ENCODE assay signal across 11 cellular contexts in the genomic region with DNA sequence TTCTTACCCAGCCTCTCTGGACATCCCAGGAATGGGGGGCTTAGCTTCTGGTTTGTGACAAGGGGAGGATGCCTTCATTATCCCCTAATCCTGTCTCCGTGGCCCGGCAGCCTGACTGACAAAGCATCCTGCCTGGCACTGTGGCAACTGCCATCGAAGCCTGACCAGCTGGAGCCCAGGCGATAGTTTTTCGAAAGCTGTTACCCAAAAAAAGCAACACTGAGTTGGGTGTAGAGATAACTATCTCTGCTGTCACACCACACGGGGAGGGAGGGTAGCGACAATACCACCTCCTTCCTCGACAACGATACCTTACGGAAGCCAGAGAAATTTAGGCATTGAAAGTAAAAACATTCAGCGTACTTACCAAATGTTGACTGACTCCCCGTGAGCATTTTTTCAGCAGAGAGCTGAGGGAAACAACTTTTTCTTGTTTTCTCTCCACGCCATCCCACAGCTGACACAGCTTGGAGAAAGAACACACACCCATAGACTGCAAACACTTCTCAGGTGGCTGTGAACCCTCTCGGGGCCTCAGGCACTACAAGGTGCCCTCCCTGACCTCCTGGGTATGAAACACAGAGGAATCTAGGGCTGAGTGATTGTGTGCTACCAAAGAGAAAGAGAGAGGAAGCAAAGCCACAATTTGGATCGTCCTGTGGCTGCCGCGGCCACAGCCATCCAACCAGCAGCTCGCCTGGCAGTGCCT.
DNase-seq lines count a peak whose midpoint lies in the region; ATAC-seq lines count a peak whose summit lies in the region.
"Had no signal": no experiment of that assay in that cellular context is flagged by ENCODE, and none has a peak within 500 bp of the region (broad histone marks: within the 10 kb centered on the region; RNA-seq: fewer than 3 reads in every experiment).

No MANE protein-coding gene starts in this region.

- peaks cover 2% of the 10 kb centered on the region for H3K27me3 Mint-ChIP-seq in activated T-cell treated with anti-CD3 and anti-CD28 coated beads, Interleukin-2, amount 50 U/mL, for 24 hours
- no peaks in the 10 kb centered on the region for H3K27me3 Mint-ChIP-seq in effector memory CD8-positive, alpha-beta T cell

- peak; percentile 61 for ATAC-seq in effector memory CD8-positive, alpha-beta T cell (replicated peaks)
- ATAC-seq in GM21737 (IDR thresholded peaks at IDR 0.05; ENCODE audit: unreplicated experiment) (no peak), HG03025 (IDR thresholded peaks at IDR 0.05; ENCODE audit: low FRiP score, unreplicated experiment) (no peak)

- H3K4me3 Mint-ChIP-seq in activated T-cell treated with anti-CD3 and anti-CD28 coated beads, Interleukin-2, amount 50 U/mL, for 24 hours = peak overlapping the region; percentile 65
- H3K4me3 Mint-ChIP-seq in effector memory CD8-positive, alpha-beta T cell = peak overlapping the region; percentile 67 to 83

- no peaks in the 10 kb centered on the region for H3K36me3 Mint-ChIP-seq in activated T-cell treated with anti-CD3 and anti-CD28 coated beads, Interleukin-2, amount 50 U/mL, for 24 hours (ENCODE audit: low read depth)
- peaks cover 15% of the 10 kb centered on the region for H3K36me3 Mint-ChIP-seq in effector memory CD8-positive, alpha-beta T cell (ENCODE audit: insufficient read depth)

- DNase-seq in DMS53 (lab: John Stamatoyannopoulos, UW) = peak; percentile 66
- DNase-seq in DMS53 treated with DMSO at 0.1 percent for 48 hours (lab: John Stamatoyannopoulos, UW; ENCODE audit: unreplicated experiment) = no peak
- DNase-seq in activated T-cell treated with anti-CD3 and anti-CD28 coated beads, Interleukin-2, amount 50 U/mL, for 24 hours = peak; percentile 60
- peak; percentile 56 to 63 (median 57) for DNase-seq in effector memory CD8-positive, alpha-beta T cell
- peak in 4 of 6 experiments; percentile 12 to 71 (median 61) for DNase-seq in stimulated activated naive CD4-positive, alpha-beta T cell (lab: John Stamatoyannopoulos, UW)
- no peak for DNase-seq in NCI-H1048 (lab: John Stamatoyannopoulos, UW)
- DNase-seq: DMS 273 treated with DMSO at 0.1 percent for 48 hours, NCI-H1105 treated with DMSO at 0.1 percent for 48 hours, NCI-H526 had no signal

- no peaks in the 10 kb centered on the region for H3K9me3 Mint-ChIP-seq in activated T-cell treated with anti-CD3 and anti-CD28 coated beads, Interleukin-2, amount 50 U/mL, for 24 hours
- H3K9me3 Mint-ChIP-seq in effector memory CD8-positive, alpha-beta T cell = no peaks in the 10 kb centered on the region

- peak overlapping the region; percentile 71 for H3K27ac Mint-ChIP-seq in activated T-cell treated with anti-CD3 and anti-CD28 coated beads, Interleukin-2, amount 50 U/mL, for 24 hours
- peak overlapping the region; percentile 88 to 94 for H3K27ac Mint-ChIP-seq in effector memory CD8-positive, alpha-beta T cell

- peaks cover 82% of the 10 kb centered on the region for H3K4me1 Mint-ChIP-seq in activated T-cell treated with anti-CD3 and anti-CD28 coated beads, Interleukin-2, amount 50 U/mL, for 24 hours (ENCODE audit: low read depth)
- peaks cover 66 to 74% of the 10 kb centered on the region in 2 donors for H3K4me1 Mint-ChIP-seq in effector memory CD8-positive, alpha-beta T cell (ENCODE audit: low read depth in 2 of 2)

Comparison
In these comparisons a context has a peak if more than half of its experiments do, and no peak if none do; other contexts are left out.
1. DNase-seq: peak in DMS53 (single experiment), activated T-cell treated with anti-CD3 and anti-CD28 coated beads, Interleukin-2, amount 50 U/mL, for 24 hours (single experiment), effector memory CD8-positive, alpha-beta T cell (3 of 3) and stimulated activated naive CD4-positive, alpha-beta T cell (4 of 6); none in DMS53 treated with DMSO at 0.1 percent for 48 hours (single experiment) and NCI-H1048 (single experiment).